12 cellular contexts compared by ENCODE assay signal in genomic region chr4:79650794-79651431, GRCh38.
A peak's percentile ranks its signal among the peaks of the same experiment; 100 is the strongest.
DNase-seq lines count a peak whose midpoint lies in the region; ATAC-seq, FAIRE-seq and TF ChIP-seq lines count a peak whose summit lies in the region.
"Had no signal": no experiment of that assay in that cellular context is flagged by ENCODE, and none has a peak within 500 bp of the region (broad histone marks: within the 10 kb centered on the region; RNA-seq: fewer than 3 reads in every experiment).

No MANE protein-coding gene starts in this region.

- no peak for FAIRE-seq in bronchial epithelial cell (lab: Jason Lieb, UNC)
- no peak for FAIRE-seq in GM12891 (lab: Jason Lieb, UNC)
- FAIRE-seq: pancreas had no signal

- H3K4me3 ChIP-seq in AG04449 (ENCODE audit: low read depth, low read length), result no peak overlapping the region
- H3K4me3 ChIP-seq in HUES64 (ENCODE audit: low read length), result no peak overlapping the region
- no peak overlapping the region for H3K4me3 ChIP-seq in bronchial epithelial cell (ENCODE audit: low read depth, low read length)
- H3K4me3 ChIP-seq in lower lobe of right lung, result no peak overlapping the region
- H3K4me3 ChIP-seq: pancreas had no signal

- H3K36me3 ChIP-seq in HUES64 (ENCODE audit: insufficient read depth, low read length), result no peaks in the 10 kb centered on the region
- H3K36me3 ChIP-seq in bronchial epithelial cell (ENCODE audit: control insufficient read depth, insufficient read depth, low read length), result no peaks in the 10 kb centered on the region
- H3K36me3 ChIP-seq in lower lobe of right lung, result no peaks in the 10 kb centered on the region
- H3K36me3 ChIP-seq: pancreas had no signal

- DNase-seq in AG04449 (ENCODE audit: low read depth, low spot score) (peak; percentile 10), bronchial epithelial cell (ENCODE audit: low read depth) (peak; percentile 94), lower lobe of right lung (no peak), left ventricle myocardium superior (no peak), ureter (ENCODE audit: low spot score) (no peak), GM12891 (ENCODE audit: insufficient read length, low spot score) (no peak)
- DNase-seq: activated naive CD4-positive, alpha-beta T cell treated with anti-CD3 and anti-CD28 coated beads for 36 hours; COR-L47; NCI-H187; pancreas had no signal

- CTCF ChIA-PET in AG04449 (lab: Yijun Ruan, JAX), result no interaction called here

- no peak for TF ChIP-seq POLR2A in GM12891 (IDR thresholded peaks at IDR 0.05; ENCODE audit: low read depth, low read length)

- peak overlapping the region; percentile 14; the same call in 1 of the 2 replicates for H3K9ac ChIP-seq in HUES64 (ENCODE audit: low read depth, low read length)

- H3K9me3 ChIP-seq in HUES64 (ENCODE audit: insufficient read depth, low read depth, low read length) (no peaks in the 10 kb centered on the region), lower lobe of right lung (no peaks in the 10 kb centered on the region)
- H3K9me3 ChIP-seq: pancreas had no signal

- peak overlapping the region; percentile 89 for H3K27ac ChIP-seq in HUES64 (ENCODE audit: low read depth, low read length)
- peak overlapping the region; percentile 2 for H3K27ac ChIP-seq in lower lobe of right lung

- intact Hi-C loops in lower lobe of right lung (cut with DNase I) (no loop called here), left ventricle myocardium superior (cut with micrococcal nuclease) (no loop called here)

- POLR2A ChIA-PET in AG04449 (lab: Yijun Ruan, JAX), result no interaction called here

- TF ChIP-seq CTCF in AG04449 (IDR thresholded peaks at IDR 0.05; ENCODE audit: insufficient read depth, low read length, missing control alignments) (no peak), bronchial epithelial cell (IDR thresholded peaks at IDR 0.05; ENCODE audit: insufficient read depth, low read length, severe bottlenecking) (no peak), lower lobe of right lung (IDR thresholded peaks at IDR 0.05) (no peak)

- H3K4me1 ChIP-seq in HUES64 (ENCODE audit: insufficient read depth, low read length) (peaks cover 60% of the 10 kb centered on the region), lower lobe of right lung (peaks cover 10% of the 10 kb centered on the region)

- WGBS in HUES64, result 51% methylated on average over 3 of the region's 3 CpGs

- peak; percentile 52 to 74 for ATAC-seq in lower lobe of right lung
- ATAC-seq in left ventricle myocardium superior, result no peak
- ATAC-seq in GM18519 (IDR thresholded peaks at IDR 0.05; ENCODE audit: low FRiP score, unreplicated experiment), result no peak

- H3K27me3 ChIP-seq in HUES64 (ENCODE audit: insufficient read depth, low read length) (no peaks in the 10 kb centered on the region), bronchial epithelial cell (ENCODE audit: control insufficient read depth, insufficient read depth, low read length) (no peaks in the 10 kb centered on the region), lower lobe of right lung (ENCODE audit: low read depth) (no peaks in the 10 kb centered on the region)
- H3K27me3 ChIP-seq: pancreas had no signal

TF ChIP-seq in GM12891, 5 proteins besides CTCF, POLR2A, EP300 and RAD21:
- TF ChIP-seq POU2F2 (IDR thresholded peaks at IDR 0.05; ENCODE audit: low read depth, low read length) (no peak), POLR2AphosphoS5 (IDR thresholded peaks at IDR 0.05; ENCODE audit: low read depth, low read length) (no peak), TAF1 (IDR thresholded peaks at IDR 0.05; ENCODE audit: low read depth, low read length) (no peak), SPI1 (IDR thresholded peaks at IDR 0.05; ENCODE audit: low read depth, low read length) (no peak), PAX5 (IDR thresholded peaks at IDR 0.05; ENCODE audit: insufficient read depth, low read length, severe bottlenecking) (no peak)

Comparison
In these comparisons a context has a peak if more than half of its experiments do, and no peak if none do; other contexts are left out.
1. DNase-seq: peak in AG04449 (single experiment) and bronchial epithelial cell (single experiment); none in lower lobe of right lung (single experiment), left ventricle myocardium superior (single experiment), ureter (single experiment) and GM12891 (single experiment).
2. ATAC-seq: peak in lower lobe of right lung (2 of 2); none in left ventricle myocardium superior (single experiment) and GM18519 (single experiment).